Comparison of ENCODE assay signal across 1 cellular context in genomic region chr16:86921289-86921688, GRCh38.
TF ChIP-seq lines count a peak whose summit lies in the region.

No MANE protein-coding gene starts in this region.

TF ChIP-seq in HEK293, 187 proteins besides CTCF, POLR2A, EP300 and RAD21 (continued from another document):
- TF ChIP-seq, protein P1, sequence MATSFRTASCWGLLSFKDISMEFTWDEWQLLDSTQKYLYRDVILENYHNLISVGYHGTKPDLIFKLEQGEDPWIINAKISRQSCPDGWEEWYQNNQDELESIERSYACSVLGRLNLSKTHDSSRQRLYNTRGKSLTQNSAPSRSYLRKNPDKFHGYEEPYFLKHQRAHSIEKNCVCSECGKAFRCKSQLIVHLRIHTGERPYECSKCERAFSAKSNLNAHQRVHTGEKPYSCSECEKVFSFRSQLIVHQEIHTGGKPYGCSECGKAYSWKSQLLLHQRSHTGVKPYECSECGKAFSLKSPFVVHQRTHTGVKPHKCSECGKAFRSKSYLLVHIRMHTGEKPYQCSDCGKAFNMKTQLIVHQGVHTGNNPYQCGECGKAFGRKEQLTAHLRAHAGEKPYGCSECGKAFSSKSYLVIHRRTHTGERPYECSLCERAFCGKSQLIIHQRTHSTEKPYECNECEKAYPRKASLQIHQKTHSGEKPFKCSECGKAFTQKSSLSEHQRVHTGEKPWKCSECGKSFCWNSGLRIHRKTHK (tag by site-specific recombination; IDR thresholded peaks at IDR 0.05), result no peak
- no peak for TF ChIP-seq ZNF791 (tag by site-specific recombination; IDR thresholded peaks at IDR 0.05)
